Comparison of ENCODE assay signal across 31 cellular contexts in genomic region chr11:80596291-80596810, GRCh38.
"Had no signal": no experiment of that assay in that cellular context is flagged by ENCODE, and none has a peak within 500 bp of the region (broad histone marks: within the 10 kb centered on the region; RNA-seq: fewer than 3 reads in every experiment).

No MANE protein-coding gene starts in this region.

- H3K27ac ChIP-seq: epithelial cell of prostate, esophagus squamous epithelium, heart left ventricle, pancreas, prostate gland, skin epidermis, stomach, thyroid gland, upper lobe of left lung, vagina had no signal

- H3K27me3 ChIP-seq: esophagus squamous epithelium, heart left ventricle, pancreas, stomach, thyroid gland, upper lobe of left lung, vagina had no signal

- H3K4me1 ChIP-seq: prostate gland, thyroid gland, upper lobe of left lung, vagina had no signal

- H3K4me3 ChIP-seq: esophagus squamous epithelium, heart left ventricle, pancreas, prostate gland, skin epidermis, stomach, thyroid gland, upper lobe of left lung, vagina had no signal

- H3K9me3 ChIP-seq: esophagus squamous epithelium, heart left ventricle, pancreas, prostate gland, stomach, thyroid gland, upper lobe of left lung, vagina had no signal

- DNase-seq: activated CD4-positive, alpha-beta T cell treated with anti-CD3 and anti-CD28 coated beads for 36 hours; activated CD4-positive, alpha-beta T cell treated with anti-CD3 and anti-CD28 coated beads, Interleukin-2, amount 50 U/mL, for 4 hours; activated CD4-positive, CD25-positive, alpha-beta regulatory T cell; activated naive CD4-positive, alpha-beta T cell; activated T-cell treated with anti-CD3 and anti-CD28 coated beads for 4 hours; activated T-cell treated with anti-CD3 and anti-CD28 coated beads, Interleukin-2, amount 50 U/mL, for 72 hours; aorta; caudate nucleus; effector CD4-positive, alpha-beta T cell; esophagus squamous epithelium; heart left ventricle; hypothalamus; immature natural killer cell; kidney; left colon; mammary epithelial cell; naive B cell; nephron progenitor cell; nucleus accumbens; pancreas; retina; stimulated activated CD4-positive, alpha-beta T cell treated with anti-CD3 and anti-CD28 coated beads, Interleukin-2, amount 100 ng/mL, for 24 hours; stimulated activated naive B cell treated with anti-CD40 and anti-IgM and Interleukin-4, amounts not matched to agents 10 μg/mL and 1 μg/mL and 100 μg/mL, for 72 hours; stomach; thyroid gland; upper lobe of left lung had no signal

- H3K36me3 ChIP-seq: esophagus squamous epithelium, heart left ventricle, pancreas, prostate gland, stomach, thyroid gland, upper lobe of left lung, vagina had no signal

- ATAC-seq: activated CD4-positive, alpha-beta T cell treated with anti-CD3 and anti-CD28 coated beads for 36 hours; activated T-cell treated with anti-CD3 and anti-CD28 coated beads, Interleukin-2, amount 50 U/mL, for 72 hours; heart left ventricle; left colon; pancreas; sciatic nerve; stimulated activated naive B cell treated with anti-CD40 and anti-IgM and Interleukin-4, amounts not matched to agents 10 μg/mL and 1 μg/mL and 100 μg/mL, for 72 hours had no signal
